ENCODE assay signal across 1 cellular context in genomic region chr4:37767546-37767945, GRCh38.
TF ChIP-seq lines count a peak whose summit lies in the region.

No MANE protein-coding gene starts in this region.

TF ChIP-seq in HEK293, 187 proteins besides CTCF, POLR2A, EP300 and RAD21 (continued from another document):
- TF ChIP-seq ZBTB49 (tag by site-specific recombination; IDR thresholded peaks at IDR 0.05; ENCODE audit: low read depth) (peak; percentile 93), ZBTB17 (tag by site-specific recombination; IDR thresholded peaks at IDR 0.05) (peak; percentile 55; the same call in 1 of the 2 replicates), ZFHX2 (tag by site-specific recombination; conservative IDR thresholded peaks at IDR 0.05) (peak; percentile 29; the same call in 1 of the 2 replicates), ZNF354C (tag by site-specific recombination; IDR thresholded peaks at IDR 0.05; ENCODE audit: borderline replicate concordance, low read depth) (no peak), ZNF24 (tag by site-specific recombination; IDR thresholded peaks at IDR 0.05) (peak; percentile 88)
- TF ChIP-seq, protein P1, sequence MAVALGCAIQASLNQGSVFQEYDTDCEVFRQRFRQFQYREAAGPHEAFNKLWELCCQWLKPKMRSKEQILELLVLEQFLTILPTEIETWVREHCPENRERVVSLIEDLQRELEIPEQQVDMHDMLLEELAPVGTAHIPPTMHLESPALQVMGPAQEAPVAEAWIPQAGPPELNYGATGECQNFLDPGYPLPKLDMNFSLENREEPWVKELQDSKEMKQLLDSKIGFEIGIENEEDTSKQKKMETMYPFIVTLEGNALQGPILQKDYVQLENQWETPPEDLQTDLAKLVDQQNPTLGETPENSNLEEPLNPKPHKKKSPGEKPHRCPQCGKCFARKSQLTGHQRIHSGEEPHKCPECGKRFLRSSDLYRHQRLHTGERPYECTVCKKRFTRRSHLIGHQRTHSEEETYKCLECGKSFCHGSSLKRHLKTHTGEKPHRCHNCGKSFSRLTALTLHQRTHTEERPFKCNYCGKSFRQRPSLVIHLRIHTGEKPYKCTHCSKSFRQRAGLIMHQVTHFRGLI (tag by site-specific recombination; IDR thresholded peaks at IDR 0.05): no peak
